13 cellular contexts compared by ENCODE assay signal in the genomic region with DNA sequence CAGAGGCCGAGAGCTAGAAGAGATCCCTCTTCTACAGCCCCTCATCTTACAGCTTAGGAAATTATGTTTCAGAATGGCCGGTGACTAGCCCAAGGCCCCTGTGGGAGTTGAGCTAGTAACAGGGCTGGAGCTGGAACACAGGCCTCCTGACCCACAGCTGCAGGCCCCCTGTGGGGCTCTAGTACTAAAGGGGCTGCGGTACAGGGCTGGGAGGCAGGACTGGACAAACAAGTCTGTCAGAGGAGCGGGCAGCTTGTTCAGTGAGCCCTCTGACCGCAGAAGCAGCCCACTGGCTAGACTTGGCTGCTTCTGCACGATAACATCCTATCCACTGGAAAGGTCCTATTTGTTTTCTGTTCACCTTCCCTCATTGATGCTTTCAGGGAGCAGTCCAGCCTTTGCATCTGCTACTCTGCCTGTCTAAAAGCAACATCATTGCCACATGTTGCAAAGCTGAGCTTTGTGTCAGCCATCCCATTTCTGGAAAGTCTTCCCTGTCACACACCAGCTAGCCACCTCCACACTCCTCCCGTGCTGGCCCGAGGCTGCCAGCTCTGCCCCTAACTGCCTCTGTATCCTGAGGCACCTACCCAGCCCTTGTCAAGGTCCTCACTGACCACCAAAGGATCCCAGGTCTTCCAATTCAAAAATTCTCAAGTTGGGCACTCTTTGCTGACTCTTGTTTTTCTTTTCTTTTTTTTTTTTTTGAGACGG.
"Had no signal": no experiment of that assay in that cellular context is flagged by ENCODE, and none has a peak within 500 bp of the region (broad histone marks: within the 10 kb centered on the region; RNA-seq: fewer than 3 reads in every experiment).

No MANE protein-coding gene starts in this region.

- H3K27ac ChIP-seq: cardiac muscle cell, coronary artery, esophagus squamous epithelium, neutrophil, SK-N-MC, tibial artery, vagina, WERI-Rb-1 had no signal

- H3K27me3 Mint-ChIP-seq: stimulated activated naive B cell treated with anti-CD40 and anti-IgM and Interleukin-4, amounts not matched to agents 10 μg/mL and 1 μg/mL and 100 μg/mL, for 72 hours had no signal

- DNase-seq: activated CD4-positive, alpha-beta T cell treated with anti-CD3 and anti-CD28 coated beads, Interleukin-2, amount 50 U/mL, for 48 hours; effector CD4-positive, alpha-beta T cell; esophagus squamous epithelium; midbrain; stimulated activated naive B cell treated with anti-CD40 and anti-IgM and Interleukin-4, amounts not matched to agents 10 μg/mL and 1 μg/mL and 100 μg/mL, for 72 hours; tibial artery; WERI-Rb-1 had no signal

- H3K4me3 ChIP-seq: cardiac muscle cell, coronary artery, esophagus squamous epithelium, lung, SK-N-MC, tibial artery, vagina had no signal

- H3K4me1 ChIP-seq: esophagus squamous epithelium, tibial artery, vagina had no signal

- H3K27me3 ChIP-seq: cardiac muscle cell, esophagus squamous epithelium, neutrophil, tibial artery, vagina had no signal

- ATAC-seq: stimulated activated naive B cell treated with anti-CD40 and anti-IgM and Interleukin-4, amounts not matched to agents 10 μg/mL and 1 μg/mL and 100 μg/mL, for 72 hours had no signal

- H3K4me3 Mint-ChIP-seq: stimulated activated naive B cell treated with anti-CD40 and anti-IgM and Interleukin-4, amounts not matched to agents 10 μg/mL and 1 μg/mL and 100 μg/mL, for 72 hours had no signal

- H3K9me3 ChIP-seq: esophagus squamous epithelium, neutrophil, tibial artery, vagina had no signal

- H3K4me1 Mint-ChIP-seq: stimulated activated naive B cell treated with anti-CD40 and anti-IgM and Interleukin-4, amounts not matched to agents 10 μg/mL and 1 μg/mL and 100 μg/mL, for 72 hours had no signal

- H3K9me3 Mint-ChIP-seq: stimulated activated naive B cell treated with anti-CD40 and anti-IgM and Interleukin-4, amounts not matched to agents 10 μg/mL and 1 μg/mL and 100 μg/mL, for 72 hours had no signal
